Comparison of ENCODE assay signal across 8 cellular contexts in genomic region chr20:32483351-32484220, GRCh38.
A peak's percentile ranks its signal among the peaks of the same experiment; 100 is the strongest.
DNase-seq lines count a peak whose midpoint lies in the region; ATAC-seq and TF ChIP-seq lines count a peak whose summit lies in the region.

No MANE protein-coding gene starts in this region.

- POLR2A ChIA-PET in A673 (lab: Charles Lee; ENCODE audit: low non-redundant PET) (no interaction called here), HCT116 (lab: Charles Lee) (no interaction called here)

- RAD21 ChIA-PET in HCT116 (lab: Charles Lee; ENCODE audit: low non-redundant PET in 1 of 2, low total read pairs in 2 of 2, uncharacterized antibody in 2 of 2, unreplicated experiment in 2 of 2) = no interaction called here

- intact Hi-C loops in A673 (cut with micrococcal nuclease; ENCODE audit: unreplicated experiment) (loop anchor here (5.0 kb wide), 1 partner anchor 206 kb away; the partner anchor contains the start of gene KIF3B), HCT116 (cut with micrococcal nuclease) (loop anchor here (2.0 to 5.0 kb wide), 2 partner anchors 125 to 466 kb away; partner anchors contain the start of gene ASXL1), lower lobe of right lung (cut with DNase I) (no loop called here)

- TF ChIP-seq POLR2A in HCT116 (IDR thresholded peaks at IDR 0.05; ENCODE audit: borderline replicate concordance, extremely low read depth, insufficient read depth, insufficient read length) = no peak

- H3K27me3 ChIP-seq in A673 (replicated peaks; ENCODE audit: insufficient read depth, low read depth, low read length, poor library complexity) (peaks cover 4% of the 10 kb centered on the region), HCT116 (ENCODE audit: insufficient read depth, low read length) (no peaks in the 10 kb centered on the region), duodenal mucosa (ENCODE audit: control insufficient read depth in 1 of 2, insufficient read depth in 2 of 2, low read length in 2 of 2) (no peaks in the 10 kb centered on the region), lower lobe of right lung (ENCODE audit: low read depth) (no peaks in the 10 kb centered on the region)

- H2AFZ ChIP-seq in HCT116 (ENCODE audit: low read depth, low read length, poor library complexity, severe bottlenecking) = no peak overlapping the region

- H3K27ac ChIP-seq in A673 (ENCODE audit: low read depth, low read length, poor library complexity, severe bottlenecking) = peak overlapping the region; percentile 67
- H3K27ac ChIP-seq in HCT116 (ENCODE audit: low read depth, low read length) = peak overlapping the region; percentile 46; the same call in 1 of the 2 replicates
- H3K27ac ChIP-seq in duodenal mucosa (ENCODE audit: low read depth, low read length) = peak overlapping the region; percentile 71
- peak overlapping the region; percentile 76 for H3K27ac ChIP-seq in lower lobe of right lung

- H3K4me3 ChIP-seq in A673 (ENCODE audit: low read depth, low read length, poor library complexity, severe bottlenecking) = peak overlapping the region; percentile 67
- peak overlapping the region; percentile 49 to 65 for H3K4me3 ChIP-seq in HCT116 (replicated peaks in 1 of 2; ENCODE audit: low read depth in 1 of 2, low read length in 2 of 2)
- H3K4me3 ChIP-seq in duodenal mucosa (ENCODE audit: low read depth in 1 of 2, low read length in 2 of 2) = peak overlapping the region; percentile 79
- peak overlapping the region; percentile 73 for H3K4me3 ChIP-seq in lower lobe of right lung

- TF ChIP-seq RAD21 in HCT116 (IDR thresholded peaks at IDR 0.05; ENCODE audit: low read depth) = no peak

- DNase-seq in A673 (ENCODE audit: low spot score) = peak; percentile 62
- peak; percentile 3 for DNase-seq in HCT116 (ENCODE audit: low read depth, low spot score)
- peak; percentile 77 to 97 for DNase-seq in NCI-H526 (lab: John Stamatoyannopoulos, UW)
- peak; percentile 43 to 58 for DNase-seq in activated CD4-positive, alpha-beta T cell treated with anti-CD3 and anti-CD28 coated beads, Interleukin-2, amount 50 U/mL, for 4 hours
- peak; percentile 80 for DNase-seq in lower lobe of right lung
- DNase-seq in stimulated activated CD4-positive, alpha-beta T cell treated with anti-CD3 and anti-CD28 coated beads, TNF-alpha, amount 100 ng/mL, for 1 hour (ENCODE audit: low read depth in 3 of 3, low spot score in 1 of 3) = peak in 2 of 3 donors; percentile 42 to 50

- BruUV-seq in A673 (replicated peaks; lab: Mats Ljungman, UMichigan) (no TSS peak), HCT116 (replicated peaks; lab: Mats Ljungman, UMichigan) (no TSS peak)

- no peaks in the 10 kb centered on the region for H3K4me1 ChIP-seq in A673 (ENCODE audit: insufficient read depth, low read length, poor library complexity, severe bottlenecking)
- peaks cover 8 to 31% of the 10 kb centered on the region in 2 experiments for H3K4me1 ChIP-seq in HCT116 (ENCODE audit: control insufficient read depth in 1 of 2, insufficient read depth in 2 of 2, low read length in 2 of 2)
- peaks cover 51 to 52% of the 10 kb centered on the region in 2 donors for H3K4me1 ChIP-seq in duodenal mucosa (ENCODE audit: control insufficient read depth in 1 of 2, insufficient read depth in 2 of 2, low read length in 2 of 2)
- peaks cover 53% of the 10 kb centered on the region for H3K4me1 ChIP-seq in lower lobe of right lung

- no peaks in the 10 kb centered on the region for H3K9me3 ChIP-seq in A673 (ENCODE audit: low read depth, low read length, poor library complexity, severe bottlenecking)
- no peaks in the 10 kb centered on the region for H3K9me3 ChIP-seq in HCT116 (ENCODE audit: control insufficient read depth in 1 of 2, insufficient read depth in 1 of 2, low read depth in 1 of 2, low read length in 2 of 2)
- no peaks in the 10 kb centered on the region for H3K9me3 ChIP-seq in duodenal mucosa (ENCODE audit: control insufficient read depth in 1 of 2, low read length in 2 of 2)
- no peaks in the 10 kb centered on the region for H3K9me3 ChIP-seq in lower lobe of right lung

- H3K9ac ChIP-seq in HCT116 (ENCODE audit: low read length) (peak overlapping the region; percentile 58), duodenal mucosa (ENCODE audit: low read depth in 1 of 2, low read length in 2 of 2) (peak overlapping the region; percentile 55 to 64)

- ATAC-seq in HCT116 (peak; percentile 55), lower lobe of right lung (peak; percentile 77 to 84), HG02870 (IDR thresholded peaks at IDR 0.05; ENCODE audit: unreplicated experiment) (no peak)

- H3K36me3 ChIP-seq in A673 (ENCODE audit: insufficient read depth, low read length, poor library complexity, severe bottlenecking) = no peaks in the 10 kb centered on the region
- no peaks in the 10 kb centered on the region for H3K36me3 ChIP-seq in HCT116 (ENCODE audit: control insufficient read depth in 1 of 2, insufficient read depth in 2 of 2, low read length in 2 of 2)
- no peaks in the 10 kb centered on the region for H3K36me3 ChIP-seq in duodenal mucosa (ENCODE audit: control insufficient read depth in 1 of 2, insufficient read depth in 2 of 2, low read length in 2 of 2)
- H3K36me3 ChIP-seq in lower lobe of right lung = no peaks in the 10 kb centered on the region

- H3K4me2 ChIP-seq in HCT116 (ENCODE audit: low read length) = peak overlapping the region; percentile 98

- H4K20me1 ChIP-seq in HCT116 (ENCODE audit: insufficient read depth) = no peaks in the 10 kb centered on the region

- TF ChIP-seq CTCF in A673 (conservative IDR thresholded peaks at IDR 0.05; ENCODE audit: low read depth, low read length) (no peak), HCT116 (IDR thresholded peaks at IDR 0.05 in 2 of 3, conservative IDR thresholded peaks at IDR 0.05 in 1 of 3; ENCODE audit: borderline replicate concordance in 1 of 3, insufficient read depth in 1 of 3, low read depth in 2 of 3, low read length in 2 of 3) (no peak), lower lobe of right lung (IDR thresholded peaks at IDR 0.05) (no peak)

- H3K9me2 ChIP-seq in HCT116 (ENCODE audit: insufficient read depth) = no peaks in the 10 kb centered on the region

- no peaks in the 10 kb centered on the region for H3K79me2 ChIP-seq in HCT116 (ENCODE audit: insufficient read depth, low read length)

- CTCF ChIA-PET in A673 (lab: Charles Lee) = interaction anchor here (0.6 kb wide), 3 partner anchors 11 to 1007 kb away, joined by 3 to 6 read pairs (median 4); partner anchors contain the start of gene CBFA2T2
- CTCF ChIA-PET in HCT116 (lab: Charles Lee) = no interaction called here

TF ChIP-seq in HCT116, 20 proteins besides CTCF, POLR2A, EP300 and RAD21:
- TF ChIP-seq REST (IDR thresholded peaks at IDR 0.05; ENCODE audit: low read depth) (no peak), EGR1 (IDR thresholded peaks at IDR 0.05; ENCODE audit: low read depth) (no peak), YY1 (IDR thresholded peaks at IDR 0.05; ENCODE audit: extremely low read depth, insufficient replicate concordance, low read depth, low read length) (no peak), JUND (IDR thresholded peaks at IDR 0.05) (no peak), SIN3A (IDR thresholded peaks at IDR 0.05; ENCODE audit: low read depth) (no peak), CBX3 (IDR thresholded peaks at IDR 0.05; ENCODE audit: low read depth) (no peak), CEBPB (IDR thresholded peaks at IDR 0.05; ENCODE audit: low read depth) (no peak), EZH2phosphoT487 (IDR thresholded peaks at IDR 0.05; ENCODE audit: borderline replicate concordance) (no peak), FOSL1 (IDR thresholded peaks at IDR 0.05; ENCODE audit: low read depth) (no peak)

Comparison
In these comparisons a context has a peak if more than half of its experiments do, and no peak if none do; other contexts are left out.
1. DNase-seq: peak in every context shown above with its lines; median percentile 87 in NCI-H526; 80 in lower lobe of right lung; 62 in A673; 50 in activated CD4-positive, alpha-beta T cell treated with anti-CD3 and anti-CD28 coated beads, Interleukin-2, amount 50 U/mL, for 4 hours; 46 in stimulated activated CD4-positive, alpha-beta T cell treated with anti-CD3 and anti-CD28 coated beads, TNF-alpha, amount 100 ng/mL, for 1 hour; 3 in HCT116.